ENCODE assay signal across 1 cellular context in genomic region chr13:27857271-27857670, GRCh38.
TF ChIP-seq lines count a peak whose summit lies in the region.

No MANE protein-coding gene starts in this region.

TF ChIP-seq in GM23338, 12 proteins besides CTCF, POLR2A, EP300 and RAD21 (continued from another document):
- TF ChIP-seq, protein P1, sequence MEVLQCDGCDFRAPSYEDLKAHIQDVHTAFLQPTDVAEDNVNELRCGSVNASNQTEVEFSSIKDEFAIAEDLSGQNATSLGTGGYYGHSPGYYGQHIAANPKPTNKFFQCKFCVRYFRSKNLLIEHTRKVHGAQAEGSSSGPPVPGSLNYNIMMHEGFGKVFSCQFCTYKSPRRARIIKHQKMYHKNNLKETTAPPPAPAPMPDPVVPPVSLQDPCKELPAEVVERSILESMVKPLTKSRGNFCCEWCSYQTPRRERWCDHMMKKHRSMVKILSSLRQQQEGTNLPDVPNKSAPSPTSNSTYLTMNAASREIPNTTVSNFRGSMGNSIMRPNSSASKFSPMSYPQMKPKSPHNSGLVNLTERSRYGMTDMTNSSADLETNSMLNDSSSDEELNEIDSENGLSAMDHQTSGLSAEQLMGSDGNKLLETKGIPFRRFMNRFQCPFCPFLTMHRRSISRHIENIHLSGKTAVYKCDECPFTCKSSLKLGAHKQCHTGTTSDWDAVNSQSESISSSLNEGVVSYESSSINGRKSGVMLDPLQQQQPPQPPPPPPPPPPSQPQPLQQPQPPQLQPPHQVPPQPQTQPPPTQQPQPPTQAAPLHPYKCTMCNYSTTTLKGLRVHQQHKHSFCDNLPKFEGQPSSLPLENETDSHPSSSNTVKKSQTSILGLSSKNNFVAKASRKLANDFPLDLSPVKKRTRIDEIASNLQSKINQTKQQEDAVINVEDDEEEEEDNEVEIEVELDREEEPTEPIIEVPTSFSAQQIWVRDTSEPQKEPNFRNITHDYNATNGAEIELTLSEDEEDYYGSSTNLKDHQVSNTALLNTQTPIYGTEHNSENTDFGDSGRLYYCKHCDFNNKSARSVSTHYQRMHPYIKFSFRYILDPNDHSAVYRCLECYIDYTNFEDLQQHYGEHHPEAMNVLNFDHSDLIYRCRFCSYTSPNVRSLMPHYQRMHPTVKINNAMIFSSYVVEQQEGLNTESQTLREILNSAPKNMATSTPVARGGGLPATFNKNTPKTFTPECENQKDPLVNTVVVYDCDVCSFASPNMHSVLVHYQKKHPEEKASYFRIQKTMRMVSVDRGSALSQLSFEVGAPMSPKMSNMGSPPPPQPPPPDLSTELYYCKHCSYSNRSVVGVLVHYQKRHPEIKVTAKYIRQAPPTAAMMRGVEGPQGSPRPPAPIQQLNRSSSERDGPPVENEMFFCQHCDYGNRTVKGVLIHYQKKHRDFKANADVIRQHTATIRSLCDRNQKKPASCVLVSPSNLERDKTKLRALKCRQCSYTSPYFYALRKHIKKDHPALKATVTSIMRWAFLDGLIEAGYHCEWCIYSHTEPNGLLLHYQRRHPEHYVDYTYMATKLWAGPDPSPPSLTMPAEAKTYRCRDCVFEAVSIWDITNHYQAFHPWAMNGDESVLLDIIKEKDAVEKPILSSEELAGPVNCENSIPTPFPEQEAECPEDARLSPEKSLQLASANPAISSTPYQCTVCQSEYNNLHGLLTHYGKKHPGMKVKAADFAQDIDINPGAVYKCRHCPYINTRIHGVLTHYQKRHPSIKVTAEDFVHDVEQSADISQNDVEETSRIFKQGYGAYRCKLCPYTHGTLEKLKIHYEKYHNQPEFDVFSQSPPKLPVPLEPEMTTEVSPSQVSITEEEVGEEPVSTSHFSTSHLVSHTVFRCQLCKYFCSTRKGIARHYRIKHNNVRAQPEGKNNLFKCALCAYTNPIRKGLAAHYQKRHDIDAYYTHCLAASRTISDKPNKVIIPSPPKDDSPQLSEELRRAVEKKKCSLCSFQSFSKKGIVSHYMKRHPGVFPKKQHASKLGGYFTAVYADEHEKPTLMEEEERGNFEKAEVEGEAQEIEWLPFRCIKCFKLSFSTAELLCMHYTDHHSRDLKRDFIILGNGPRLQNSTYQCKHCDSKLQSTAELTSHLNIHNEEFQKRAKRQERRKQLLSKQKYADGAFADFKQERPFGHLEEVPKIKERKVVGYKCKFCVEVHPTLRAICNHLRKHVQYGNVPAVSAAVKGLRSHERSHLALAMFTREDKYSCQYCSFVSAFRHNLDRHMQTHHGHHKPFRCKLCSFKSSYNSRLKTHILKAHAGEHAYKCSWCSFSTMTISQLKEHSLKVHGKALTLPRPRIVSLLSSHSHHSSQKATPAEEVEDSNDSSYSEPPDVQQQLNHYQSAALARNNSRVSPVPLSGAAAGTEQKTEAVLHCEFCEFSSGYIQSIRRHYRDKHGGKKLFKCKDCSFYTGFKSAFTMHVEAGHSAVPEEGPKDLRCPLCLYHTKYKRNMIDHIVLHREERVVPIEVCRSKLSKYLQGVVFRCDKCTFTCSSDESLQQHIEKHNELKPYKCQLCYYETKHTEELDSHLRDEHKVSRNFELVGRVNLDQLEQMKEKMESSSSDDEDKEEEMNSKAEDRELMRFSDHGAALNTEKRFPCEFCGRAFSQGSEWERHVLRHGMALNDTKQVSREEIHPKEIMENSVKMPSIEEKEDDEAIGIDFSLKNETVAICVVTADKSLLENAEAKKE (CRISPR knock-in tag; IDR thresholded peaks at IDR 0.05): no peak
- TF ChIP-seq ZNF331 (CRISPR knock-in tag; IDR thresholded peaks at IDR 0.05; ENCODE audit: low read depth) (no peak), EZH2 (IDR thresholded peaks at IDR 0.05; ENCODE audit: low read depth, unreplicated experiment) (no peak)
- TF ChIP-seq, protein P2, sequence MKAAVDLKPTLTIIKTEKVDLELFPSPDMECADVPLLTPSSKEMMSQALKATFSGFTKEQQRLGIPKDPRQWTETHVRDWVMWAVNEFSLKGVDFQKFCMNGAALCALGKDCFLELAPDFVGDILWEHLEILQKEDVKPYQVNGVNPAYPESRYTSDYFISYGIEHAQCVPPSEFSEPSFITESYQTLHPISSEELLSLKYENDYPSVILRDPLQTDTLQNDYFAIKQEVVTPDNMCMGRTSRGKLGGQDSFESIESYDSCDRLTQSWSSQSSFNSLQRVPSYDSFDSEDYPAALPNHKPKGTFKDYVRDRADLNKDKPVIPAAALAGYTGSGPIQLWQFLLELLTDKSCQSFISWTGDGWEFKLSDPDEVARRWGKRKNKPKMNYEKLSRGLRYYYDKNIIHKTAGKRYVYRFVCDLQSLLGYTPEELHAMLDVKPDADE (IDR thresholded peaks at IDR 0.05): no peak
